8 cellular contexts compared by ENCODE assay signal in genomic region chr1:19597463-19598309, GRCh38. TPM values are rescaled to one million over a fixed set of nuclear protein-coding genes. Genes with fewer than 3 reads are reported as not detected.
DNase-seq lines count a peak whose midpoint lies in the region; ATAC-seq and TF ChIP-seq lines count a peak whose summit lies in the region.

No MANE protein-coding gene starts in this region.

- peak overlapping the region; percentile 92 for H3K4me3 ChIP-seq in fibroblast of mammary gland (ENCODE audit: control insufficient read depth, low read depth, low read length)

- H3K4me3 Mint-ChIP-seq in neural crest cell = peak overlapping the region; percentile 100

- H3K36me3 Mint-ChIP-seq in neural crest cell (ENCODE audit: low read depth) = peaks cover 2% of the 10 kb centered on the region

- H3K9me3 Mint-ChIP-seq in neural crest cell = no peaks in the 10 kb centered on the region

- TF ChIP-seq CTCF in fibroblast of mammary gland (conservative IDR thresholded peaks at IDR 0.05; ENCODE audit: control insufficient read depth, insufficient read depth, low read depth, low read length) = no peak
- TF ChIP-seq CTCF in neural crest cell (conservative IDR thresholded peaks at IDR 0.05) = no peak

- H3K27me3 Mint-ChIP-seq in neural crest cell (ENCODE audit: low read depth) = peaks cover 10% of the 10 kb centered on the region

- H3K27ac Mint-ChIP-seq in neural crest cell (ENCODE audit: unreplicated experiment) = peak overlapping the region; percentile 65

- DNase-seq in NCI-H2029 (lab: John Stamatoyannopoulos, UW) (peak; percentile 6), NCI-H2029 treated with DMSO at 0.1 percent for 48 hours (lab: John Stamatoyannopoulos, UW) (no peak), HT-29 (ENCODE audit: low spot score) (peak; percentile 49), fibroblast of mammary gland (ENCODE audit: low read depth) (peak; percentile 57), neural crest cell (ENCODE audit: low read depth, low spot score) (no peak), OCI-M2 (lab: John Stamatoyannopoulos, UW; ENCODE audit: unreplicated experiment) (no peak)

- peaks cover 32% of the 10 kb centered on the region for H3K4me1 Mint-ChIP-seq in neural crest cell

- peak; percentile 13 to 14 for ATAC-seq in activated CD4-positive, CD25-positive, alpha-beta regulatory T cell treated with anti-CD3 and anti-CD28 coated beads, Interleukin-2, amount 50 U/mL, for 24 hours
- no peak for ATAC-seq in HG02973 (IDR thresholded peaks at IDR 0.05; ENCODE audit: unreplicated experiment)

RNA-seq across cellular contexts. Expression of gene NBL1, which starts 46.4 kb away (rescaled TPM):
- total RNA-seq in HT-29 (2014; rRNA removed; shearing (Covaris generic)) = 62.3 and 80.6 TPM in 2 replicates
- total RNA-seq in neural crest cell = 7.0 and 7.8 TPM in 2 replicates

Comparison
In these comparisons a context has a peak if more than half of its experiments do, and no peak if none do; other contexts are left out.
1. DNase-seq: peak in NCI-H2029 (single experiment), HT-29 (single experiment) and fibroblast of mammary gland (single experiment); none in NCI-H2029 treated with DMSO at 0.1 percent for 48 hours (single experiment), neural crest cell (single experiment) and OCI-M2 (single experiment).